ENCODE assay signal across 1 cellular context in genomic region chr6:22025468-22026159, GRCh38.
TF ChIP-seq lines count a peak whose summit lies in the region.

No MANE protein-coding gene starts in this region.

TF ChIP-seq in WTC11, 78 proteins besides CTCF, POLR2A, EP300 and RAD21 (continued from another document):
- TF ChIP-seq, protein P1, sequence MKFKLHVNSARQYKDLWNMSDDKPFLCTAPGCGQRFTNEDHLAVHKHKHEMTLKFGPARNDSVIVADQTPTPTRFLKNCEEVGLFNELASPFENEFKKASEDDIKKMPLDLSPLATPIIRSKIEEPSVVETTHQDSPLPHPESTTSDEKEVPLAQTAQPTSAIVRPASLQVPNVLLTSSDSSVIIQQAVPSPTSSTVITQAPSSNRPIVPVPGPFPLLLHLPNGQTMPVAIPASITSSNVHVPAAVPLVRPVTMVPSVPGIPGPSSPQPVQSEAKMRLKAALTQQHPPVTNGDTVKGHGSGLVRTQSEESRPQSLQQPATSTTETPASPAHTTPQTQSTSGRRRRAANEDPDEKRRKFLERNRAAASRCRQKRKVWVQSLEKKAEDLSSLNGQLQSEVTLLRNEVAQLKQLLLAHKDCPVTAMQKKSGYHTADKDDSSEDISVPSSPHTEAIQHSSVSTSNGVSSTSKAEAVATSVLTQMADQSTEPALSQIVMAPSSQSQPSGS (CRISPR knock-in tag; IDR thresholded peaks at IDR 0.05; ENCODE audit: borderline replicate concordance, low read depth), result no peak
- TF ChIP-seq ZNF317 (CRISPR knock-in tag; IDR thresholded peaks at IDR 0.05; ENCODE audit: borderline replicate concordance, low read depth) (no peak), ZNF121 (CRISPR knock-in tag; IDR thresholded peaks at IDR 0.05) (no peak), HMGXB4 (CRISPR knock-in tag; IDR thresholded peaks at IDR 0.05) (no peak), MYBL2 (CRISPR knock-in tag; IDR thresholded peaks at IDR 0.05) (no peak)
